1 cellular context compared by ENCODE assay signal in genomic region chr12:52741378-52742195, GRCh38.
TF ChIP-seq lines count a peak whose summit lies in the region.

No MANE protein-coding gene starts in this region.

TF ChIP-seq in HepG2, 621 proteins besides CTCF, POLR2A, EP300 and RAD21 (continued from another document and continues in another):
- 0 out of 2 replicates have a peak, but pooled peaks have one; percentile 35 for TF ChIP-seq MYPOP (CRISPR knock-in tag; IDR thresholded peaks at IDR 0.05)
- TF ChIP-seq CEBPB (IDR thresholded peaks at IDR 0.05; ENCODE audit: borderline replicate concordance, low read depth, low read length): no peak
- no peak for TF ChIP-seq ZKSCAN5 (CRISPR knock-in tag; IDR thresholded peaks at IDR 0.05)
- TF ChIP-seq GPN1 (CRISPR knock-in tag; IDR thresholded peaks at IDR 0.05; ENCODE audit: borderline replicate concordance): no peak
- TF ChIP-seq RARA (CRISPR knock-in tag; IDR thresholded peaks at IDR 0.05): no peak
- TF ChIP-seq SP5 (CRISPR knock-in tag; IDR thresholded peaks at IDR 0.05; ENCODE audit: borderline replicate concordance, low read depth): no peak
- no peak for TF ChIP-seq ZNF567 (CRISPR knock-in tag; IDR thresholded peaks at IDR 0.05; ENCODE audit: borderline replicate concordance)
- TF ChIP-seq SETDB1 (CRISPR knock-in tag; IDR thresholded peaks at IDR 0.05; ENCODE audit: borderline replicate concordance): no peak
- no peak for TF ChIP-seq ZFP1 (CRISPR knock-in tag; IDR thresholded peaks at IDR 0.05)
- TF ChIP-seq ZNF782 (CRISPR knock-in tag; IDR thresholded peaks at IDR 0.05; ENCODE audit: borderline replicate concordance): no peak
- TF ChIP-seq NR2F2 (IDR thresholded peaks at IDR 0.05; ENCODE audit: borderline replicate concordance, low read depth): no peak
- TF ChIP-seq DMAP1 (CRISPR knock-in tag; IDR thresholded peaks at IDR 0.05): no peak
- no peak for TF ChIP-seq ZNF44 (CRISPR knock-in tag; IDR thresholded peaks at IDR 0.05)
- TF ChIP-seq PPARG (CRISPR knock-in tag; conservative IDR thresholded peaks at IDR 0.05): no peak
- TF ChIP-seq MTA3 (CRISPR knock-in tag; IDR thresholded peaks at IDR 0.05): no peak
- TF ChIP-seq MED1 (CRISPR knock-in tag; IDR thresholded peaks at IDR 0.05): peak; percentile 38; the same call in 1 of the 2 replicates
- no peak for TF ChIP-seq FUBP1 (CRISPR knock-in tag; IDR thresholded peaks at IDR 0.05; ENCODE audit: borderline replicate concordance)
- no peak for TF ChIP-seq RBM39 (IDR thresholded peaks at IDR 0.05; ENCODE audit: low read depth, low read length, poor library complexity, severe bottlenecking)
- TF ChIP-seq DBP (CRISPR knock-in tag; IDR thresholded peaks at IDR 0.05; ENCODE audit: not compliant biosample characterization): peak; percentile 44
- no peak for TF ChIP-seq ZNF772 (CRISPR knock-in tag; IDR thresholded peaks at IDR 0.05)
- no peak for TF ChIP-seq MAFK (conservative IDR thresholded peaks at IDR 0.05 in 1 of 2, IDR thresholded peaks at IDR 0.05 in 1 of 2; ENCODE audit: low read length in 2 of 2)
- no peak for TF ChIP-seq ASH2L (IDR thresholded peaks at IDR 0.05; ENCODE audit: insufficient read length, low read depth, low read length)
- TF ChIP-seq ZIK1 (CRISPR knock-in tag; IDR thresholded peaks at IDR 0.05; ENCODE audit: borderline replicate concordance, low read depth): no peak
- TF ChIP-seq CENPT (CRISPR knock-in tag; IDR thresholded peaks at IDR 0.05; ENCODE audit: low read depth): no peak
- no peak for TF ChIP-seq ZSCAN25 (CRISPR knock-in tag; IDR thresholded peaks at IDR 0.05)
- TF ChIP-seq FOXC1 (CRISPR knock-in tag; IDR thresholded peaks at IDR 0.05; ENCODE audit: borderline replicate concordance): 0 out of 2 replicates have a peak, but pooled peaks have one; percentile 43
- TF ChIP-seq POGK (CRISPR knock-in tag; conservative IDR thresholded peaks at IDR 0.05): 0 out of 2 replicates have a peak, but pooled peaks have one; percentile 28
- peak; percentile 70; the same call in 1 of the 2 replicates for TF ChIP-seq HOXA5 (CRISPR knock-in tag; IDR thresholded peaks at IDR 0.05)
- no peak for TF ChIP-seq PRDM10 (CRISPR knock-in tag; IDR thresholded peaks at IDR 0.05; ENCODE audit: low read depth)
- no peak for TF ChIP-seq FOXM1 (CRISPR knock-in tag; IDR thresholded peaks at IDR 0.05)
- TF ChIP-seq ZNF546 (CRISPR knock-in tag; conservative IDR thresholded peaks at IDR 0.05): no peak
- TF ChIP-seq ZNF441 (CRISPR knock-in tag; IDR thresholded peaks at IDR 0.05; ENCODE audit: borderline replicate concordance): peak; percentile 39; the same call in 1 of the 2 replicates
- peak; percentile 42; the same call in 1 of the 2 replicates for TF ChIP-seq FOXK1 (CRISPR knock-in tag; IDR thresholded peaks at IDR 0.05; ENCODE audit: borderline replicate concordance, low read depth)
- peak; percentile 54; the same call in 1 of the 2 replicates for TF ChIP-seq HMGXB3 (CRISPR knock-in tag; IDR thresholded peaks at IDR 0.05; ENCODE audit: borderline replicate concordance)
- TF ChIP-seq DNMT1 (CRISPR knock-in tag; IDR thresholded peaks at IDR 0.05): no peak
- TF ChIP-seq EZH2 (conservative IDR thresholded peaks at IDR 0.05; ENCODE audit: low read depth, low read length): no peak
- no peak for TF ChIP-seq POLR2AphosphoS2 (IDR thresholded peaks at IDR 0.05; ENCODE audit: low read depth, low read length)
- TF ChIP-seq E2F1 (CRISPR knock-in tag; IDR thresholded peaks at IDR 0.05): no peak
- no peak for TF ChIP-seq ZNF337 (CRISPR knock-in tag; IDR thresholded peaks at IDR 0.05; ENCODE audit: borderline replicate concordance, low read depth)
- no peak for TF ChIP-seq CSRNP1 (CRISPR knock-in tag; IDR thresholded peaks at IDR 0.05)
- TF ChIP-seq ZNF430 (CRISPR knock-in tag; IDR thresholded peaks at IDR 0.05): peak; percentile 71; the same call in 1 of the 2 replicates
- no peak for TF ChIP-seq SUZ12 (IDR thresholded peaks at IDR 0.05; ENCODE audit: low read depth, low read length)
- TF ChIP-seq ZNF576 (CRISPR knock-in tag; IDR thresholded peaks at IDR 0.05): no peak
- TF ChIP-seq ZFP90 (CRISPR knock-in tag; IDR thresholded peaks at IDR 0.05; ENCODE audit: borderline replicate concordance): peak; percentile 53; the same call in 1 of the 2 replicates
- TF ChIP-seq ZSCAN21 (CRISPR knock-in tag; IDR thresholded peaks at IDR 0.05; ENCODE audit: borderline replicate concordance): no peak
- no peak for TF ChIP-seq PAX8 (CRISPR knock-in tag; IDR thresholded peaks at IDR 0.05; ENCODE audit: borderline replicate concordance)
- 0 out of 2 replicates have a peak, but pooled peaks have one; percentile 34 for TF ChIP-seq RFXAP (CRISPR knock-in tag; IDR thresholded peaks at IDR 0.05; ENCODE audit: borderline replicate concordance)
